ENCODE assay signal across 16 cellular contexts in the genomic region with DNA sequence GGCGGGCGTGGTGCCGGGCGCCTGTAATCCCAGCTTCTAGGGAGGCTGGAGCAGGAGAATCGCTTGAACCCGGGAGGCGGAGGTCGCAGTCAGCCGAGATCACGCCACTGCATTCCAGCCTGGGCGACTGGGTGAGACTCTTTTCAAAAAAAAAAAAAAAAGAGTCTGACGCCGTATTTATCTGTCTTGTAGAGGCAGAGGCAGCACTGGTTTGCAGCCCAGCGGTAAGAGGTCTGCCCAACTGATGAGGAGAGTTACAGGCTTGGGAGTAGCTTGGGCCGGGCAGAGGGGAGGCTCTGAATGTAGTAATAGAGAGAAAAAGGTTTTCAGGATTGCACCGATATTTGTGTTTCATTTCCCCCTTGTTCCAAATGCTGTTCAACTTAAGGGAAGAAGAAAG. TPM values are rescaled to one million over a fixed set of nuclear protein-coding genes. Genes with fewer than 3 reads are reported as not detected.
A peak's percentile ranks its signal among the peaks of the same experiment; 100 is the strongest.
DNase-seq lines count a peak whose midpoint lies in the region; ATAC-seq, FAIRE-seq and TF ChIP-seq lines count a peak whose summit lies in the region.
"Had no signal": no experiment of that assay in that cellular context is flagged by ENCODE, and none has a peak within 500 bp of the region (broad histone marks: within the 10 kb centered on the region; RNA-seq: fewer than 3 reads in every experiment).

No MANE protein-coding gene starts in this region.

- H3K27ac Mint-ChIP-seq in activated T-helper 2 cell treated with anti-CD3 and anti-CD28 coated beads, Interferon-gamma antibody, Interleukin-2, Interleukin-4, amounts not matched to agents 10 μg/mL and 5 μg/mL and 100 μg/mL, durations not matched to agents 14 hours and 24 hours and 36 hours: no peak overlapping the region

- in situ Hi-C loops in HepG2 (cut with HindIII; ENCODE audit: extremely low pct_ligation_motif_present, low pct_unique_long_range_greater_than_20kb): no loop called here

- no peak for FAIRE-seq in HepG2 (lab: Jason Lieb, UNC)
- no peak for FAIRE-seq in H54 (lab: Jason Lieb, UNC)

- no TSS peak for BruUV-seq in HepG2 (replicated peaks; lab: Mats Ljungman, UMichigan)

- TF ChIP-seq POLR2A in HepG2 (IDR thresholded peaks at IDR 0.05; ENCODE audit: insufficient read depth in 1 of 2, low read depth in 2 of 2, low read length in 2 of 2) (no peak), right lobe of liver (IDR thresholded peaks at IDR 0.05) (no peak), H54 (IDR thresholded peaks at IDR 0.05; ENCODE audit: low read depth, low read length) (no peak)

- intact Hi-C loops in HepG2 (cut with micrococcal nuclease; ENCODE audit: unreplicated experiment): no loop called here
- intact Hi-C loops in right lobe of liver (cut with DNase I): no loop called here
- intact Hi-C loops in activated T-helper 2 cell treated with anti-CD3 and anti-CD28 coated beads, Interferon-gamma antibody, Interleukin-2, Interleukin-4, amounts not matched to agents 10 μg/mL and 5 μg/mL and 100 μg/mL, durations not matched to agents 14 hours and 24 hours and 36 hours (cut with micrococcal nuclease): loop anchor here (10.0 kb wide), 1 partner anchor 191 kb away; no protein-coding TSS in a partner anchor
- intact Hi-C loops in aorta (cut with DNase I): no loop called here
- intact Hi-C loops in tibial artery (cut with DNase I; ENCODE audit: low total_unique reads): no loop called here
- intact Hi-C loops in right cardiac atrium (cut with DNase I): no loop called here

- no peak overlapping the region for H2AFZ ChIP-seq in HepG2 (ENCODE audit: low read length)

- TF ChIP-seq CTCF in HepG2 (CRISPR knock-in tag; IDR thresholded peaks at IDR 0.05) (no peak), right lobe of liver (IDR thresholded peaks at IDR 0.05) (no peak), tibial artery (IDR thresholded peaks at IDR 0.05) (no peak)

- H3K4me1 ChIP-seq in HepG2 (ENCODE audit: insufficient read depth, low read length) (peaks cover 25% of the 10 kb centered on the region), right lobe of liver (peaks cover 0 to 13% (median 2%) of the 10 kb centered on the region in 4 donors), aorta (ENCODE audit: control insufficient read depth in 1 of 2, insufficient read depth in 2 of 2, low read length in 2 of 2) (no peaks in the 10 kb centered on the region), tibial artery (peaks cover 0 to 16% (median 14%) of the 10 kb centered on the region in 4 donors), right cardiac atrium (ENCODE audit: control insufficient read depth, insufficient read depth, low read length) (peaks cover 4% of the 10 kb centered on the region)

- H3K36me3 ChIP-seq in HepG2 (replicated peaks in 1 of 2; ENCODE audit: control insufficient read depth in 1 of 2, insufficient read depth in 2 of 2, low read length in 2 of 2) (no peaks in the 10 kb centered on the region), right lobe of liver (no peaks in the 10 kb centered on the region), aorta (ENCODE audit: control insufficient read depth in 1 of 2, insufficient read depth in 2 of 2, low read length in 1 of 2) (no peaks in the 10 kb centered on the region), tibial artery (no peaks in the 10 kb centered on the region)
- H3K36me3 ChIP-seq: adrenal gland, right atrium auricular region, upper lobe of left lung had no signal

- ATAC-seq in HepG2: no peak
- ATAC-seq in right lobe of liver: no peak
- ATAC-seq in aorta (ENCODE audit: low FRiP score): no peak
- ATAC-seq in right cardiac atrium: no peak

- no peaks in the 10 kb centered on the region for H3K9me3 Mint-ChIP-seq in activated T-helper 2 cell treated with anti-CD3 and anti-CD28 coated beads, Interferon-gamma antibody, Interleukin-2, Interleukin-4, amounts not matched to agents 10 μg/mL and 5 μg/mL and 100 μg/mL, durations not matched to agents 14 hours and 24 hours and 36 hours

- H3K4me1 Mint-ChIP-seq in activated T-helper 2 cell treated with anti-CD3 and anti-CD28 coated beads, Interferon-gamma antibody, Interleukin-2, Interleukin-4, amounts not matched to agents 10 μg/mL and 5 μg/mL and 100 μg/mL, durations not matched to agents 14 hours and 24 hours and 36 hours (ENCODE audit: low read depth): peaks cover 18% of the 10 kb centered on the region

- peak overlapping the region; percentile 55 for H3K4me3 Mint-ChIP-seq in activated T-helper 2 cell treated with anti-CD3 and anti-CD28 coated beads, Interferon-gamma antibody, Interleukin-2, Interleukin-4, amounts not matched to agents 10 μg/mL and 5 μg/mL and 100 μg/mL, durations not matched to agents 14 hours and 24 hours and 36 hours (ENCODE audit: low read depth)

- H3K36me3 Mint-ChIP-seq in activated T-helper 2 cell treated with anti-CD3 and anti-CD28 coated beads, Interferon-gamma antibody, Interleukin-2, Interleukin-4, amounts not matched to agents 10 μg/mL and 5 μg/mL and 100 μg/mL, durations not matched to agents 14 hours and 24 hours and 36 hours (ENCODE audit: low read depth): peaks cover 3% of the 10 kb centered on the region

- 74% methylated on average over 16 of the region's 16 CpGs for WGBS in HepG2 (ENCODE audit: low lambda C conversion rate)
- WGBS in right lobe of liver (ENCODE audit: insufficient coverage, low coverage, low lambda C conversion rate, missing lambda C conversion rate): 31% methylated on average over 5 of the region's 16 CpGs
- WGBS in aorta, 2 donors: 95 to 97% methylated on average over 16 of the region's 16 CpGs
- WGBS in right cardiac atrium: 83% methylated on average over 16 of the region's 16 CpGs

- H3K9me3 ChIP-seq in HepG2 (ENCODE audit: low read length) (no peaks in the 10 kb centered on the region), right lobe of liver (no peaks in the 10 kb centered on the region), aorta (ENCODE audit: control insufficient read depth, low read length) (no peaks in the 10 kb centered on the region), tibial artery (no peaks in the 10 kb centered on the region), right cardiac atrium (ENCODE audit: control insufficient read depth, low read length) (no peaks in the 10 kb centered on the region)
- H3K9me3 ChIP-seq: adrenal gland, right atrium auricular region, upper lobe of left lung had no signal

- CTCF ChIA-PET in HepG2 (lab: Yijun Ruan, JAX; ENCODE audit: low intra/inter-chr PET ratio, low total read pairs): no interaction called here

- H3K4me3 ChIP-seq in HepG2 (replicated peaks in 1 of 3; ENCODE audit: insufficient read depth in 1 of 3, low read depth in 2 of 3, low read length in 3 of 3) (peak overlapping the region in 1 of 3 experiments; percentile 51; a peak in 1 of 6 replicates), right lobe of liver (no peak overlapping the region), aorta (ENCODE audit: low read length in 2 of 2) (no peak overlapping the region), tibial artery (no peak overlapping the region), right cardiac atrium (ENCODE audit: low read length) (no peak overlapping the region)
- H3K4me3 ChIP-seq: SK-N-MC had no signal

- no peak for DNase-seq in HepG2 (ENCODE audit: low spot score)
- no peak for DNase-seq in right lobe of liver
- DNase-seq in activated T-helper 2 cell treated with anti-CD3 and anti-CD28 coated beads, Interferon-gamma antibody, Interleukin-2, Interleukin-4, amounts not matched to agents 10 μg/mL and 5 μg/mL and 100 μg/mL, durations not matched to agents 14 hours and 24 hours and 36 hours (ENCODE audit: low spot score): no peak
- DNase-seq in left kidney (ENCODE audit: low read depth, low spot score): peak; percentile 27
- DNase-seq in aorta: no peak
- no peak for DNase-seq in tibial artery
- DNase-seq in H54 (ENCODE audit: insufficient read length, low spot score): no peak
- no peak for DNase-seq in right cardiac atrium
- DNase-seq: adrenal gland, GF-D8, midbrain, NCI-H1048, upper lobe of left lung had no signal

- H3K27ac ChIP-seq in HepG2 (ENCODE audit: extremely low read length, insufficient read depth, low read length): no peak overlapping the region
- H3K27ac ChIP-seq in right lobe of liver: no peak overlapping the region
- H3K27ac ChIP-seq in aorta (ENCODE audit: low read depth in 1 of 2, low read length in 2 of 2): no peak overlapping the region
- H3K27ac ChIP-seq in tibial artery: no peak overlapping the region
- no peak overlapping the region for H3K27ac ChIP-seq in right cardiac atrium (ENCODE audit: low read length)
- H3K27ac ChIP-seq: adrenal gland, HL-60, right atrium auricular region, SK-N-MC, upper lobe of left lung had no signal

- POLR2A ChIA-PET in HepG2 (lab: Yijun Ruan, JAX): no interaction called here

- H3K79me2 ChIP-seq in HepG2 (ENCODE audit: insufficient read depth, low read length): no peaks in the 10 kb centered on the region

- peak overlapping the region; percentile 76; the same call in 1 of the 2 replicates for H3K4me2 ChIP-seq in HepG2 (ENCODE audit: low read depth, low read length)

- no peak overlapping the region for H3K9ac ChIP-seq in HepG2 (ENCODE audit: insufficient read depth, low read depth, low read length)

- no peaks in the 10 kb centered on the region for H4K20me1 ChIP-seq in HepG2 (ENCODE audit: insufficient read depth, low read length)

- TF ChIP-seq RAD21 in HepG2 (CRISPR knock-in tag; IDR thresholded peaks at IDR 0.05): no peak

- H3K27me3 Mint-ChIP-seq in activated T-helper 2 cell treated with anti-CD3 and anti-CD28 coated beads, Interferon-gamma antibody, Interleukin-2, Interleukin-4, amounts not matched to agents 10 μg/mL and 5 μg/mL and 100 μg/mL, durations not matched to agents 14 hours and 24 hours and 36 hours (ENCODE audit: low read depth): peaks cover 81% of the 10 kb centered on the region

- TF ChIP-seq EP300 in HepG2 (IDR thresholded peaks at IDR 0.05; ENCODE audit: low read depth in 2 of 2, low read length in 2 of 2) (no peak), HepG2 (CRISPR knock-in tag; IDR thresholded peaks at IDR 0.05; ENCODE audit: borderline replicate concordance) (no peak)

- H3K27me3 ChIP-seq in HepG2 (ENCODE audit: control insufficient read depth in 1 of 2, insufficient read depth in 2 of 2, low read length in 2 of 2) (peaks cover 7 to 79% of the 10 kb centered on the region in 2 experiments), right lobe of liver (peaks cover 12 to 18% of the 10 kb centered on the region in 2 donors), aorta (ENCODE audit: control insufficient read depth in 1 of 2, insufficient read depth in 2 of 2, low read length in 1 of 2) (no peaks in the 10 kb centered on the region), tibial artery (peaks cover 3 to 48% of the 10 kb centered on the region in 2 donors), right cardiac atrium (ENCODE audit: control insufficient read depth, insufficient read depth) (peaks cover 5% of the 10 kb centered on the region)

RNA-seq across cellular contexts. Expression of a gene that starts 9.4 kb away (rescaled TPM):
- total RNA-seq in HepG2 (2016; rRNA removed; fragmentation: Illumina TruSeq; extraction: Trizol) (not detected in 2 replicates), right lobe of liver (not detected), aorta (not detected), right cardiac atrium (not detected)
- not detected in 2 replicates for total RNA-seq in HepG2 (2016; cell fraction: cytosol; rRNA removed; fragmentation: Illumina TruSeq; extraction: Trizol; ENCODE audit: low read depth)
- total RNA-seq in HepG2 (2016; cell fraction: insoluble cytoplasmic fraction; rRNA removed; fragmentation: Illumina TruSeq; extraction: Trizol): not detected in 2 replicates
- not detected in 2 replicates for total RNA-seq in HepG2 (2016; cell fraction: membrane; rRNA removed; fragmentation: Illumina TruSeq; extraction: Trizol)
- not detected in 2 replicates for total RNA-seq in HepG2 (2016; cell fraction: nucleus; rRNA removed; fragmentation: Illumina TruSeq; extraction: Trizol)
- polyA plus RNA-seq in HepG2 (2011; rRNA removed) (not detected in 2 replicates), aorta (under 1 TPM in 1 of 2 donors, not detected in 1; 0.23 TPM), right cardiac atrium (not detected)
- not detected in 2 replicates for polyA plus RNA-seq in HepG2 (2011; cell fraction: cytosol; rRNA removed)
- not detected in 2 replicates for polyA plus RNA-seq in HepG2 (2011; cell fraction: nucleus; rRNA removed)
- 0.07 TPM in 1 of 2 replicates, not detected in the other for polyA plus RNA-seq in HepG2 (2012)
- polyA plus RNA-seq in HepG2 (2016; cell fraction: cytosol; fragmentation: Illumina TruSeq; extraction: Trizol; ENCODE audit: low read depth): not detected in 2 replicates
- not detected in 2 replicates for polyA plus RNA-seq in HepG2 (2016; cell fraction: insoluble cytoplasmic fraction; fragmentation: Illumina TruSeq; extraction: Trizol; ENCODE audit: low read depth)
- not detected in 2 replicates for polyA plus RNA-seq in HepG2 (2016; cell fraction: membrane; fragmentation: Illumina TruSeq; extraction: Trizol; ENCODE audit: low read depth)
- not detected in 2 replicates for polyA plus RNA-seq in HepG2 (2016; cell fraction: nucleus; fragmentation: Illumina TruSeq; extraction: Trizol; ENCODE audit: insufficient read depth, low read depth)
- not detected in 2 replicates for polyA minus RNA-seq in HepG2 (2011; rRNA and poly(A)+ RNA removed; ENCODE audit: low replicate concordance)
- polyA minus RNA-seq in HepG2 (2011; cell fraction: cytosol; rRNA and poly(A)+ RNA removed): not detected in 2 replicates
- polyA minus RNA-seq in HepG2 (2011; cell fraction: nucleus; rRNA and poly(A)+ RNA removed): not detected in 2 replicates
- not detected in 2 replicates for total RNA-seq in activated T-helper 2 cell treated with anti-CD3 and anti-CD28 coated beads, Interferon-gamma antibody, Interleukin-2, Interleukin-4, amounts not matched to agents 10 μg/mL and 5 μg/mL and 100 μg/mL, durations not matched to agents 14 hours and 24 hours and 36 hours
- total RNA-seq: adrenal gland, right atrium auricular region, upper lobe of left lung had no signal
- polyA plus RNA-seq: adrenal gland had no signal
